In genomic region chr12:110613771-110614684, GRCh38 we compare ENCODE assay signal across 8 cellular contexts. TPM values are rescaled to one million over a fixed set of nuclear protein-coding genes. Genes with fewer than 3 reads are reported as not detected.
DNase-seq lines count a peak whose midpoint lies in the region; ATAC-seq and TF ChIP-seq lines count a peak whose summit lies in the region.

TCTN1 (plus strand) TSS chr12:110614129; CDS start chr12:110614183, 54 bp downstream.

- no peaks in the 10 kb centered on the region for H3K36me3 ChIP-seq in H7 (replicated peaks; ENCODE audit: control insufficient read depth, insufficient read depth, low read length)

- H3K4me3 ChIP-seq in H7 (ENCODE audit: insufficient read depth, low read depth, low read length) (peak within 1 kb of the TSS; percentile 68), fibroblast of pulmonary artery (replicated peaks; ENCODE audit: low read depth, low read length) (peak within 1 kb of the TSS; percentile 79)

- H3K4me1 Mint-ChIP-seq in natural killer cell treated with Interleukin-12 subunit alpha and Interleukin-12 subunit beta and Interleukin-15 and Interleukin-18, amount 100 ng/mL, for 72 hours (ENCODE audit: low read depth in 2 of 2): peaks cover 0 to 3% of the 10 kb centered on the region in 2 donors

- peak; percentile 96 for DNase-seq in ELR (ENCODE audit: low read depth)
- DNase-seq in H7: peak; percentile 98
- peak; percentile 93 for DNase-seq in M059J (ENCODE audit: low read depth)
- DNase-seq in SHP77 (lab: John Stamatoyannopoulos, UW): peak; percentile 94 to 96
- peak; percentile 99 for DNase-seq in activated effector memory CD4-positive, alpha-beta T cell treated with anti-CD3 and anti-CD28 coated beads, Interleukin-2, amount 50 U/mL, for 16 hours
- peak; percentile 94 for DNase-seq in fibroblast of pulmonary artery (ENCODE audit: low read depth)
- peak; percentile 98 for DNase-seq in natural killer cell treated with Interleukin-12 subunit alpha and Interleukin-12 subunit beta and Interleukin-15 and Interleukin-18, amount 100 ng/mL, for 72 hours (ENCODE audit: low spot score)
- peak; percentile 97 for DNase-seq in stimulated activated naive CD4-positive, alpha-beta T cell treated with Interleukin-2 at 50 U/mL for 16 hours (lab: John Stamatoyannopoulos, UW)

- no peaks in the 10 kb centered on the region for H3K27me3 Mint-ChIP-seq in natural killer cell treated with Interleukin-12 subunit alpha and Interleukin-12 subunit beta and Interleukin-15 and Interleukin-18, amount 100 ng/mL, for 72 hours

- H3K36me3 Mint-ChIP-seq in natural killer cell treated with Interleukin-12 subunit alpha and Interleukin-12 subunit beta and Interleukin-15 and Interleukin-18, amount 100 ng/mL, for 72 hours: no peaks in the 10 kb centered on the region

- H3K27ac Mint-ChIP-seq in natural killer cell treated with Interleukin-12 subunit alpha and Interleukin-12 subunit beta and Interleukin-15 and Interleukin-18, amount 100 ng/mL, for 72 hours: peak within 1 kb of the TSS in 1 of 2 donors; percentile 47

- peak within 1 kb of the TSS; percentile 66 for H3K4me3 Mint-ChIP-seq in natural killer cell treated with Interleukin-12 subunit alpha and Interleukin-12 subunit beta and Interleukin-15 and Interleukin-18, amount 100 ng/mL, for 72 hours

- TF ChIP-seq CTCF in fibroblast of pulmonary artery (IDR thresholded peaks at IDR 0.05; ENCODE audit: low read length, missing control alignments): no peak

- H3K27me3 ChIP-seq in H7 (ENCODE audit: control insufficient read depth, insufficient read depth, low read length): no peaks in the 10 kb centered on the region

- ATAC-seq in natural killer cell treated with Interleukin-12 subunit alpha and Interleukin-12 subunit beta and Interleukin-15 and Interleukin-18, amount 100 ng/mL, for 72 hours: peak; percentile 100

- H3K9me3 Mint-ChIP-seq in natural killer cell treated with Interleukin-12 subunit alpha and Interleukin-12 subunit beta and Interleukin-15 and Interleukin-18, amount 100 ng/mL, for 72 hours: no peaks in the 10 kb centered on the region

RNA-seq across cellular contexts. Expression of gene TCTN1, which starts in this region (rescaled TPM):
- total RNA-seq in H7 (2014; rRNA removed; shearing (Covaris generic)): 6.2 and 7.8 TPM in 2 replicates
- total RNA-seq in M059J (2014; rRNA removed; shearing (Covaris generic)): 40.4 and 42.8 TPM in 2 replicates
- 1 to 10 TPM; 5.0 to 8.9 TPM for total RNA-seq in natural killer cell treated with Interleukin-12 subunit alpha and Interleukin-12 subunit beta and Interleukin-15 and Interleukin-18, amount 100 ng/mL, for 72 hours

Comparison
In these comparisons a context has a peak if more than half of its experiments do, and no peak if none do; other contexts are left out.
1. Peak in every context shown above with its lines: DNase-seq, ATAC-seq and H3K4me3 ChIP-seq.